ENCODE assay signal across 8 cellular contexts in the genomic region with DNA sequence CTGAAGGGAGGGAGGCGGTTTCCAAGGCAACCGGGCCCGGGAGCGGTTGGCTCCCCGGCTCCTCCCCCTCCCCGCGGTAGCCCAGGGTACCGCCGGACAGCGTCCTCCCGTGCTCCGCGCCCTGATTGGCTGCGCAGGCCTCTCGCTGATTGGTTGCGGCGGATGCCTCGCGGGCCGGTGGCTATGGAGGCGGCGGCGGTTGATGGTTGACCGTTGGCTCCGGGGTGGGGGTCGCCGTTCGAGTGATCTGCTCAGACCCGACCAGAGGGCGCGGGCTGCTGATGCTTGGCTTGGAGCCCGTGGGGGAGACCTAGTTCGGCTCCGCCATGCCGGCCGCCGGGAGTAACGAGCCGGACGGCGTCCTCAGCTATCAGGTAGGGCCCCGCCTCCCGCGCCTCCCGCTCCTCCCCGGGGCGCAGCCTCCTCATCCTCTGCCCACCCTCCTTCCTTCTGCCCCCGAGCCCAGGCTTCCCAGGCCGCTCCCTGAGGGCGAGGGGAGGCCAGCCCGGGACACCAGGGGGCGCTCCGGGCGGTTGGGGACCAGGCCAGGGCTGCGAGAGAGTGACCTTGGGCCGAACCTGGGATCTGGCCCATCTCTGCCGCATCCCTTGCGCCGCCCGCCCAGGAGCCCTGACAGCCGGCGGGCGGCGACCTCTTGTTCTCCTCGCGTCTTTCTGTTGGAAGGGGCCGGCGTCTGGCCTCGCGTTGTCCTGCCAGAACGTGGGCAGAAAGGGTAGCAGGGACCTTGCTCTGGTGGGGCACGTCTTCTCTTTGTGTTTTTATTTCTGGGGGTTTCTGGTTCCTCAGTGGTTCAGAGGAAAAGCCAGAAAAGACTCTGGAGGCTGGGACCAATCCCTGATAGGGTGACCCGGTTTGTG. TPM values are rescaled to one million over a fixed set of nuclear protein-coding genes. Genes with fewer than 3 reads are reported as not detected.
DNase-seq lines count a peak whose midpoint lies in the region; ATAC-seq and TF ChIP-seq lines count a peak whose summit lies in the region.

A gene (plus strand): TSS at position 170 of the 878 bp plus-strand sequence. CDS start 157 bp downstream, at position 327.

- no peaks in the 10 kb centered on the region for H3K9me3 ChIP-seq in right atrium auricular region
- no peaks in the 10 kb centered on the region for H3K9me3 ChIP-seq in upper lobe of right lung

- intact Hi-C loops in upper lobe of right lung (cut with DNase I) = loop anchor here (10.0 kb wide), 1 partner anchor 110 kb away; no protein-coding TSS in a partner anchor

- ATAC-seq in HG02610 (IDR thresholded peaks at IDR 0.05; ENCODE audit: unreplicated experiment) (peak; percentile 93), upper lobe of right lung (peak; percentile 90)

- TF ChIP-seq CTCF in GM10248 (IDR thresholded peaks at IDR 0.05; ENCODE audit: control extremely low read depth, extremely low read depth, low read depth, missing control alignments) (peak; percentile 89), right atrium auricular region (IDR thresholded peaks at IDR 0.05) (peak; percentile 58 to 82), progenitor cell of endocrine pancreas (IDR thresholded peaks at IDR 0.05; ENCODE audit: unreplicated experiment) (peak; percentile 85), upper lobe of right lung (IDR thresholded peaks at IDR 0.05) (peak; percentile 67)

- CTCF ChIA-PET in GM10248 (lab: Yijun Ruan, JAX) = interaction anchor here (0.7 to 16.1 kb wide), 7 partner anchors 8 to 601 kb away, joined by 3 to 399 read pairs (median 4); no protein-coding TSS in a partner anchor

- H3K27ac Mint-ChIP-seq in progenitor cell of endocrine pancreas = peak within 1 kb of the TSS; percentile 39

- H3K36me3 ChIP-seq in right atrium auricular region = no peaks in the 10 kb centered on the region
- no peaks in the 10 kb centered on the region for H3K36me3 ChIP-seq in upper lobe of right lung

- H3K27me3 ChIP-seq in right atrium auricular region (no peaks in the 10 kb centered on the region), upper lobe of right lung (peaks cover 26% of the 10 kb centered on the region)

- peaks cover 15% of the 10 kb centered on the region for H3K4me1 Mint-ChIP-seq in progenitor cell of endocrine pancreas (ENCODE audit: low read depth)

- H3K4me3 Mint-ChIP-seq in progenitor cell of endocrine pancreas (ENCODE audit: low read depth) = peak within 1 kb of the TSS; percentile 74

- H3K4me3 ChIP-seq in right atrium auricular region (peak within 1 kb of the TSS; percentile 25 to 62), upper lobe of right lung (peak within 1 kb of the TSS; percentile 39)

- H3K36me3 Mint-ChIP-seq in progenitor cell of endocrine pancreas (ENCODE audit: insufficient read depth) = no peaks in the 10 kb centered on the region

- DNase-seq in GM10248 (ENCODE audit: extremely low spot score) (peak; percentile 95), NCI-H128 (lab: John Stamatoyannopoulos, UW; ENCODE audit: unreplicated experiment) (peak; percentile 95), T-helper 1 cell (peak; percentile 53 to 79 (median 65)), amniotic stem cell (lab: John Stamatoyannopoulos, UW) (peak; percentile 78), right atrium auricular region (ENCODE audit: low spot score) (peak; percentile 60), progenitor cell of endocrine pancreas (ENCODE audit: low spot score, unreplicated experiment) (peak; percentile 92), upper lobe of right lung (peak; percentile 85)

- H3K4me1 ChIP-seq in right atrium auricular region (peaks cover 0 to 11% of the 10 kb centered on the region in 2 donors), upper lobe of right lung (no peaks in the 10 kb centered on the region)

- H3K27ac ChIP-seq in right atrium auricular region = no peak within 1 kb of the TSS
- H3K27ac ChIP-seq in upper lobe of right lung = no peak within 1 kb of the TSS

- H3K9me3 Mint-ChIP-seq in progenitor cell of endocrine pancreas (ENCODE audit: low read depth) = no peaks in the 10 kb centered on the region

- POLR2A ChIA-PET in GM10248 (lab: Yijun Ruan, JAX) = no interaction called here

- peaks cover 14% of the 10 kb centered on the region for H3K27me3 Mint-ChIP-seq in progenitor cell of endocrine pancreas

RNA-seq across cellular contexts. Expression of the gene that starts here (rescaled TPM):
- total RNA-seq in right atrium auricular region (1 to 10 TPM in 1 of 2 donors, under 1 TPM in 1; 0.28 to 1.1 TPM), progenitor cell of endocrine pancreas (10.6 and 11.8 TPM in 2 replicates), upper lobe of right lung (2.5 TPM)
